In the genomic region with DNA sequence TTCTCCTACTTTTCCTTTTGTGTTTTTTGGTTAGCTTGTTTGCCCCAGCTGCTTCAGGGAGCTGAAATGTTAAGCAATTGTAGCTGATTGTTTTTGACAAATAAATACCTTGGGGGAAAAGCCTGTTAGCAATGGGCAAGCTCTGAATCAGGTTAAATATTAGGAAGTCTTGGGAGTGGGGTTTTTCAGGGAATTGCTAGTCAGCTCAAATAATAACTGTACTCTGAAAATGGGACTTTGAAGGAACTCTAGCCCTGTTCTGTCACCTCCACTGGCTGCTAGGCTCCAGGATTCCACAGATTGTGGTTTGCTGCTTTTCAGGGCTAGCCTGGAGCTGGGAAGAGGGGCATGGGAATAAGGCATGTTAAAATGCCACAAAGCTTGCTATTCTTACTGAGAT, we compare ENCODE assay signal across 7 cellular contexts. TPM values are rescaled to one million over a fixed set of nuclear protein-coding genes. Genes with fewer than 3 reads are reported as not detected.
DNase-seq lines count a peak whose midpoint lies in the region; ATAC-seq, FAIRE-seq and TF ChIP-seq lines count a peak whose summit lies in the region.

No MANE protein-coding gene starts in this region.

- peak overlapping the region; percentile 47 for H2AFZ ChIP-seq in fibroblast of lung (ENCODE audit: low read length)

- H3K9me3 Mint-ChIP-seq in stimulated activated effector memory CD8-positive, alpha-beta T cell treated with anti-CD3 and anti-CD28 coated beads, Interleukin-12 subunit alpha, Interleukin-12 subunit beta, amount 100 ng/mL, for 72 hours, result no peaks in the 10 kb centered on the region

- peaks cover 6% of the 10 kb centered on the region for H3K36me3 ChIP-seq in RWPE2 (ENCODE audit: low read depth)
- H3K36me3 ChIP-seq in fibroblast of lung (ENCODE audit: control insufficient read depth, insufficient read depth, low read length), result no peaks in the 10 kb centered on the region

- H3K27me3 ChIP-seq in RWPE2 (ENCODE audit: insufficient read depth, poor library complexity, severe bottlenecking), result no peaks in the 10 kb centered on the region
- no peaks in the 10 kb centered on the region for H3K27me3 ChIP-seq in fibroblast of lung (ENCODE audit: control insufficient read depth, insufficient read depth, low read length)

- H3K4me3 Mint-ChIP-seq in stimulated activated effector memory CD8-positive, alpha-beta T cell treated with anti-CD3 and anti-CD28 coated beads, Interleukin-12 subunit alpha, Interleukin-12 subunit beta, amount 100 ng/mL, for 72 hours, result peak overlapping the region; percentile 52

- FAIRE-seq in urothelium cell line (lab: Jason Lieb, UNC), result no peak

- peak overlapping the region; percentile 91 for H3K27ac Mint-ChIP-seq in stimulated activated effector memory CD8-positive, alpha-beta T cell treated with anti-CD3 and anti-CD28 coated beads, Interleukin-12 subunit alpha, Interleukin-12 subunit beta, amount 100 ng/mL, for 72 hours

- H3K4me3 ChIP-seq in RWPE2 (ENCODE audit: severe bottlenecking), result no peak overlapping the region
- peak overlapping the region; percentile 29 to 44 (median 36) for H3K4me3 ChIP-seq in fibroblast of lung (replicated peaks in 1 of 4; ENCODE audit: control extremely low read depth in 1 of 4, insufficient read depth in 1 of 4, low read depth in 3 of 4, low read length in 4 of 4)

- peaks cover 82% of the 10 kb centered on the region for H3K4me1 ChIP-seq in RWPE2 (ENCODE audit: insufficient read depth, poor library complexity, severe bottlenecking)
- H3K4me1 ChIP-seq in fibroblast of lung (ENCODE audit: control insufficient read depth, extremely low read depth, insufficient read depth, low read length), result peaks cover 8% of the 10 kb centered on the region

- no peaks in the 10 kb centered on the region for H4K20me1 ChIP-seq in fibroblast of lung (ENCODE audit: control insufficient read depth, extremely low read depth, insufficient read depth, low read length)

- H3K79me2 ChIP-seq in fibroblast of lung (ENCODE audit: control insufficient read depth, insufficient read depth, low read length), result peaks cover 59% of the 10 kb centered on the region

- H3K4me2 ChIP-seq in fibroblast of lung (ENCODE audit: extremely low read depth, insufficient read depth, low read length), result peak overlapping the region; percentile 90

- no peak overlapping the region for H3K9ac ChIP-seq in fibroblast of lung (ENCODE audit: insufficient read depth, low read length)

- H3K27ac ChIP-seq in RWPE2 (ENCODE audit: poor library complexity, severe bottlenecking) (peak overlapping the region; percentile 100), fibroblast of lung (ENCODE audit: insufficient read depth, low read length) (peak overlapping the region; percentile 82)

- H3K9me3 ChIP-seq in RWPE2 (ENCODE audit: severe bottlenecking) (no peaks in the 10 kb centered on the region), fibroblast of lung (ENCODE audit: control insufficient read depth, insufficient read depth, low read depth, low read length) (no peaks in the 10 kb centered on the region)

- DNase-seq in RWPE2 (ENCODE audit: low spot score) (no peak), fibroblast of lung (ENCODE audit: low read depth in 2 of 2) (peak; percentile 12 to 48), NCI-H1694 (lab: John Stamatoyannopoulos, UW) (no peak), urothelium cell line (ENCODE audit: low spot score) (no peak)
- DNase-seq in stimulated activated effector memory CD8-positive, alpha-beta T cell treated with anti-CD3 and anti-CD28 coated beads, Interleukin-12 subunit alpha, Interleukin-12 subunit beta, amount 100 ng/mL, for 72 hours (ENCODE audit: low spot score in 2 of 2), result no peak

- H3K4me1 Mint-ChIP-seq in stimulated activated effector memory CD8-positive, alpha-beta T cell treated with anti-CD3 and anti-CD28 coated beads, Interleukin-12 subunit alpha, Interleukin-12 subunit beta, amount 100 ng/mL, for 72 hours, result peaks cover 52% of the 10 kb centered on the region

- ATAC-seq in GM21576 (IDR thresholded peaks at IDR 0.05; ENCODE audit: unreplicated experiment) (peak; percentile 7), RWPE2 (ENCODE audit: low read depth) (peak; percentile 24; the same call in 2 of the 3 replicates), HG03439 (IDR thresholded peaks at IDR 0.05; ENCODE audit: unreplicated experiment) (no peak)
- no peak for ATAC-seq in stimulated activated effector memory CD8-positive, alpha-beta T cell treated with anti-CD3 and anti-CD28 coated beads, Interleukin-12 subunit alpha, Interleukin-12 subunit beta, amount 100 ng/mL, for 72 hours

- no peaks in the 10 kb centered on the region for H3K36me3 Mint-ChIP-seq in stimulated activated effector memory CD8-positive, alpha-beta T cell treated with anti-CD3 and anti-CD28 coated beads, Interleukin-12 subunit alpha, Interleukin-12 subunit beta, amount 100 ng/mL, for 72 hours

- TF ChIP-seq CTCF in RWPE2 (IDR thresholded peaks at IDR 0.05; ENCODE audit: poor library complexity, severe bottlenecking) (no peak), fibroblast of lung (conservative IDR thresholded peaks at IDR 0.05 in 1 of 2, IDR thresholded peaks at IDR 0.05 in 1 of 2; ENCODE audit: low read depth in 1 of 2, low read length in 2 of 2) (no peak)

RNA-seq across cellular contexts. Expression of a gene that starts 39.5 kb away (rescaled TPM):
- total RNA-seq in fibroblast of lung, result 18.2 and 25.3 TPM in 2 replicates
- 44.2 and 47.8 TPM in 2 replicates for polyA plus RNA-seq in fibroblast of lung
- polyA plus RNA-seq in fibroblast of lung (2012), result 36.5 and 41.9 TPM in 2 replicates
- 5.7 and 6.2 TPM in 2 replicates for polyA minus RNA-seq in fibroblast of lung (ENCODE audit: low replicate concordance)

RNA-seq across cellular contexts. Expression of a gene that starts 39.9 kb away (rescaled TPM):
- 21.8 and 28.4 TPM in 2 replicates for total RNA-seq in fibroblast of lung
- 46.1 and 55.3 TPM in 2 replicates for polyA plus RNA-seq in fibroblast of lung
- 27.4 and 29.1 TPM in 2 replicates for polyA plus RNA-seq in fibroblast of lung (2012)
- 15.3 and 15.7 TPM in 2 replicates for polyA minus RNA-seq in fibroblast of lung (ENCODE audit: low replicate concordance)

Comparison
In these comparisons a context has a peak if more than half of its experiments do, and no peak if none do; other contexts are left out.
1. ATAC-seq: peak in GM21576 (single experiment) and RWPE2 (single experiment); none in stimulated activated effector memory CD8-positive, alpha-beta T cell treated with anti-CD3 and anti-CD28 coated beads, Interleukin-12 subunit alpha, Interleukin-12 subunit beta, amount 100 ng/mL, for 72 hours (single experiment) and HG03439 (single experiment).
2. DNase-seq: peak in fibroblast of lung (2 of 2); none in RWPE2 (single experiment), stimulated activated effector memory CD8-positive, alpha-beta T cell treated with anti-CD3 and anti-CD28 coated beads, Interleukin-12 subunit alpha, Interleukin-12 subunit beta, amount 100 ng/mL, for 72 hours (0 of 2), NCI-H1694 (single experiment) and urothelium cell line (single experiment).